Comparison of ENCODE assay signal across 8 cellular contexts in the genomic region with DNA sequence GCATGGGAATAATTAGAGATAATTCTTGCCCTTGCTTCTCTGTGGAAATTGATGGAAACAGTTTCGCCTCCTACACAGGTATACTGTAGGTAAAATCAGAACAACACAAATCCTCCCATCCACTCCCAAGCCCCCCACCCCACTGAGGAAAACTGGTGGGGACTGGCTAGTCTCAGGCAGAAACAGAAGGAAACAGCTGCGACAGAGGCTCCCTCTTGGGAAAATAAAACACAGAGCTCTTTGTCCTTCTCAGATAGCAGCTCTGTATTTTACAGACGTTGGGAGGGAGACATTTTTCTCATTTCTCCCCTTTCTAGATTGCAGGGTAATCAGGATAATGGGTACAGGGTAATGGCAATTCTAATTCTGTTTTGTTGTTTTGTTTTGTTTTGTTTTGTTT. TPM values are rescaled to one million over a fixed set of nuclear protein-coding genes. Genes with fewer than 3 reads are reported as not detected.
DNase-seq lines count a peak whose midpoint lies in the region; ATAC-seq and TF ChIP-seq lines count a peak whose summit lies in the region.

No MANE protein-coding gene starts in this region.

- H3K4me3 ChIP-seq in iPS-18c (ENCODE audit: insufficient read depth, low read depth, low read length) (peak overlapping the region; percentile 69; the same call in 1 of the 2 replicates), uterus (no peak overlapping the region)

- peaks cover 3 to 11% of the 10 kb centered on the region in 2 donors for H3K27me3 ChIP-seq in uterus

- no peaks in the 10 kb centered on the region for H3K36me3 ChIP-seq in uterus

- no peak for TF ChIP-seq POLR2A in uterus (IDR thresholded peaks at IDR 0.05)

- H3K36me3 Mint-ChIP-seq in T-helper 1 cell treated with Interleukin-12 subunit alpha and Interleukin-12 subunit beta and Interleukin-4 antibody, amounts not matched to agents 30 μg/mL and 1 μg/mL, for 36 hours (ENCODE audit: low read depth): peaks cover 34% of the 10 kb centered on the region
- H3K36me3 Mint-ChIP-seq in stimulated activated memory B cell treated with anti-CD40 and anti-IgM and Interleukin-4, amounts not matched to agents 10 μg/mL and 1 μg/mL and 100 μg/mL, for 72 hours: no peaks in the 10 kb centered on the region

- intact Hi-C loops in uterus (cut with DNase I; ENCODE audit: low total_unique reads): no loop called here

- H3K27ac Mint-ChIP-seq in T-helper 1 cell treated with Interleukin-12 subunit alpha and Interleukin-12 subunit beta and Interleukin-4 antibody, amounts not matched to agents 30 μg/mL and 1 μg/mL, for 36 hours: peak overlapping the region; percentile 46
- H3K27ac Mint-ChIP-seq in stimulated activated memory B cell treated with anti-CD40 and anti-IgM and Interleukin-4, amounts not matched to agents 10 μg/mL and 1 μg/mL and 100 μg/mL, for 72 hours: peak overlapping the region; percentile 86

- no peak for ATAC-seq in stimulated activated memory B cell treated with anti-CD40 and anti-IgM and Interleukin-4, amounts not matched to agents 10 μg/mL and 1 μg/mL and 100 μg/mL, for 72 hours

- peaks cover 17% of the 10 kb centered on the region for H3K4me1 Mint-ChIP-seq in T-helper 1 cell treated with Interleukin-12 subunit alpha and Interleukin-12 subunit beta and Interleukin-4 antibody, amounts not matched to agents 30 μg/mL and 1 μg/mL, for 36 hours (ENCODE audit: low read depth)
- peaks cover 23% of the 10 kb centered on the region for H3K4me1 Mint-ChIP-seq in stimulated activated memory B cell treated with anti-CD40 and anti-IgM and Interleukin-4, amounts not matched to agents 10 μg/mL and 1 μg/mL and 100 μg/mL, for 72 hours

- no peaks in the 10 kb centered on the region for H3K4me1 ChIP-seq in uterus

- TF ChIP-seq CTCF in VCaP (conservative IDR thresholded peaks at IDR 0.05): peak; percentile 3; the same call in 1 of the 2 replicates
- no peak for TF ChIP-seq CTCF in uterus (IDR thresholded peaks at IDR 0.05)

- peak overlapping the region; percentile 71 for H3K4me3 Mint-ChIP-seq in T-helper 1 cell treated with Interleukin-12 subunit alpha and Interleukin-12 subunit beta and Interleukin-4 antibody, amounts not matched to agents 30 μg/mL and 1 μg/mL, for 36 hours
- H3K4me3 Mint-ChIP-seq in stimulated activated memory B cell treated with anti-CD40 and anti-IgM and Interleukin-4, amounts not matched to agents 10 μg/mL and 1 μg/mL and 100 μg/mL, for 72 hours: peak overlapping the region; percentile 93

- DNase-seq in T-helper 1 cell (no peak), T1000 (lab: John Stamatoyannopoulos, UW) (no peak), GDM1 (lab: John Stamatoyannopoulos, UW) (no peak), uterus (no peak)

- H3K27me3 Mint-ChIP-seq in T-helper 1 cell treated with Interleukin-12 subunit alpha and Interleukin-12 subunit beta and Interleukin-4 antibody, amounts not matched to agents 30 μg/mL and 1 μg/mL, for 36 hours (ENCODE audit: low read depth): no peaks in the 10 kb centered on the region
- no peaks in the 10 kb centered on the region for H3K27me3 Mint-ChIP-seq in stimulated activated memory B cell treated with anti-CD40 and anti-IgM and Interleukin-4, amounts not matched to agents 10 μg/mL and 1 μg/mL and 100 μg/mL, for 72 hours

- H3K27ac ChIP-seq in VCaP (no peak overlapping the region), uterus (no peak overlapping the region)

- H3K9me3 ChIP-seq in iPS-18c (ENCODE audit: control insufficient read depth, insufficient read depth, low read length) (no peaks in the 10 kb centered on the region), uterus (no peaks in the 10 kb centered on the region)

- H3K9me3 Mint-ChIP-seq in T-helper 1 cell treated with Interleukin-12 subunit alpha and Interleukin-12 subunit beta and Interleukin-4 antibody, amounts not matched to agents 30 μg/mL and 1 μg/mL, for 36 hours: no peaks in the 10 kb centered on the region
- no peaks in the 10 kb centered on the region for H3K9me3 Mint-ChIP-seq in stimulated activated memory B cell treated with anti-CD40 and anti-IgM and Interleukin-4, amounts not matched to agents 10 μg/mL and 1 μg/mL and 100 μg/mL, for 72 hours

RNA-seq across cellular contexts. Expression of gene SLFN13, which starts 1.1 kb away (rescaled TPM):
- 10 to 100 TPM in 1 of 4 donors, 1 to 10 TPM in 2, under 1 TPM in 1; 0.51 to 13.7 (median 7.1) TPM for total RNA-seq in uterus

RNA-seq across cellular contexts. Expression of gene SLFN12, which starts 15.2 kb away (rescaled TPM):
- total RNA-seq in uterus: 10 to 100 TPM in 2 of 4 donors, 1 to 10 TPM in 2; 6.8 to 60.4 (median 12.9) TPM
